In genomic region chr6:96089173-96089572, GRCh38 we compare ENCODE assay signal across 11 cellular contexts.
DNase-seq lines count a peak whose midpoint lies in the region; ATAC-seq, FAIRE-seq and TF ChIP-seq lines count a peak whose summit lies in the region.
"Had no signal": no experiment of that assay in that cellular context is flagged by ENCODE, and none has a peak within 500 bp of the region (broad histone marks: within the 10 kb centered on the region; RNA-seq: fewer than 3 reads in every experiment).

No MANE protein-coding gene starts in this region.

- no peaks in the 10 kb centered on the region for H4K20me1 ChIP-seq in DND-41 (ENCODE audit: insufficient read depth, low read length)
- H4K20me1 ChIP-seq in astrocyte (ENCODE audit: insufficient read depth, low read length): no peaks in the 10 kb centered on the region

- H3K36me3 Mint-ChIP-seq in astrocyte (ENCODE audit: low read depth, unreplicated experiment): no peaks in the 10 kb centered on the region
- no peaks in the 10 kb centered on the region for H3K36me3 Mint-ChIP-seq in CD14-positive monocyte

- H3K27ac ChIP-seq in DND-41 (ENCODE audit: low read length) (no peak overlapping the region), astrocyte (ENCODE audit: low read depth, low read length) (no peak overlapping the region), left lung (no peak overlapping the region)

- no peak for DNase-seq in DND-41
- peak; percentile 25 for DNase-seq in HT1080 (ENCODE audit: low read depth)
- DNase-seq in astrocyte (ENCODE audit: low read depth): no peak
- DNase-seq in left lung: no peak
- DNase-seq in CD14-positive monocyte (ENCODE audit: low spot score): no peak
- no peak for DNase-seq in KG1 (lab: John Stamatoyannopoulos, UW)
- DNase-seq: activated effector memory CD4-positive, alpha-beta T cell treated with Interleukin-2 at 50 U/mL for 16 hours; stimulated activated CD8-positive, alpha-beta memory T cell treated with anti-CD3 and anti-CD28 coated beads, Interleukin-4, amount 100 ng/mL, for 48 hours had no signal

- H3K4me1 ChIP-seq in DND-41 (ENCODE audit: insufficient read depth, low read length) (no peaks in the 10 kb centered on the region), astrocyte (ENCODE audit: insufficient read depth, low read length) (no peaks in the 10 kb centered on the region), left lung (no peaks in the 10 kb centered on the region)

- H3K4me3 ChIP-seq in DND-41 (ENCODE audit: low read depth in 1 of 2, low read length in 2 of 2) (no peak overlapping the region), astrocyte (ENCODE audit: insufficient read depth, low read depth, low read length) (no peak overlapping the region), left lung (no peak overlapping the region)

- TF ChIP-seq CTCF in DND-41 (IDR thresholded peaks at IDR 0.05; ENCODE audit: borderline replicate concordance, extremely low read depth, low read length, poor library complexity, severe bottlenecking): peak; percentile 28
- TF ChIP-seq CTCF in astrocyte (IDR thresholded peaks at IDR 0.05; ENCODE audit: insufficient read depth, low read depth, low read length): peak; percentile 18
- TF ChIP-seq CTCF in left lung (IDR thresholded peaks at IDR 0.05): no peak
- TF ChIP-seq CTCF in CD14-positive monocyte (IDR thresholded peaks at IDR 0.05): no peak

- H3K9me3 ChIP-seq in DND-41 (ENCODE audit: insufficient read depth, low read length, severe bottlenecking) (no peaks in the 10 kb centered on the region), astrocyte (ENCODE audit: insufficient read depth, low read depth, low read length) (no peaks in the 10 kb centered on the region), left lung (no peaks in the 10 kb centered on the region)

- no peaks in the 10 kb centered on the region for H3K27me3 ChIP-seq in DND-41 (ENCODE audit: insufficient read depth, low read length, poor library complexity)
- H3K27me3 ChIP-seq in astrocyte (ENCODE audit: insufficient read depth, low read length): no peaks in the 10 kb centered on the region
- H3K27me3 ChIP-seq in left lung: no peaks in the 10 kb centered on the region

- H2AFZ ChIP-seq in DND-41 (ENCODE audit: low read depth, low read length): no peak overlapping the region
- no peak overlapping the region for H2AFZ ChIP-seq in astrocyte (ENCODE audit: low read depth, low read length)

- ATAC-seq in DND-41 (ENCODE audit: insufficient read depth, low read depth) (no peak), left lung (peak; percentile 42), GM18873 (IDR thresholded peaks at IDR 0.05; ENCODE audit: low FRiP score, unreplicated experiment) (no peak), HG02588 (IDR thresholded peaks at IDR 0.05; ENCODE audit: unreplicated experiment) (no peak)

- intact Hi-C loops in left lung (cut with DNase I): no loop called here
- intact Hi-C loops in CD14-positive monocyte (cut with micrococcal nuclease): no loop called here

- H3K27ac Mint-ChIP-seq in astrocyte (ENCODE audit: unreplicated experiment) (no peak overlapping the region), CD14-positive monocyte (no peak overlapping the region)
- H3K27ac Mint-ChIP-seq: dendritic cell treated with granulocyte-macrophage colony-stimulating factor and Interleukin-4, amounts not matched to agents 40 ng/mL and 50 ng/mL, for 4 days had no signal

- H3K9ac ChIP-seq in DND-41 (ENCODE audit: low read depth, low read length): no peak overlapping the region
- no peak overlapping the region for H3K9ac ChIP-seq in astrocyte (ENCODE audit: low read length)

- H3K9me3 Mint-ChIP-seq in astrocyte (ENCODE audit: unreplicated experiment) (no peaks in the 10 kb centered on the region), CD14-positive monocyte (peaks cover 0 to 5% (median 0%) of the 10 kb centered on the region in 7 donors)
- H3K9me3 Mint-ChIP-seq: dendritic cell treated with granulocyte-macrophage colony-stimulating factor and Interleukin-4, amounts not matched to agents 40 ng/mL and 50 ng/mL, for 4 days had no signal

- FAIRE-seq in astrocyte (lab: Jason Lieb, UNC): no peak

- H3K36me3 ChIP-seq in DND-41 (ENCODE audit: insufficient read depth, low read length) (no peaks in the 10 kb centered on the region), astrocyte (ENCODE audit: insufficient read depth, low read length) (no peaks in the 10 kb centered on the region), left lung (no peaks in the 10 kb centered on the region)

- no peaks in the 10 kb centered on the region for H3K79me2 ChIP-seq in DND-41 (ENCODE audit: insufficient read depth, low read length)
- H3K79me2 ChIP-seq in astrocyte (ENCODE audit: insufficient read depth, low read length): no peaks in the 10 kb centered on the region

- H3K4me3 Mint-ChIP-seq in astrocyte (ENCODE audit: unreplicated experiment): no peak overlapping the region
- H3K4me3 Mint-ChIP-seq in CD14-positive monocyte: no peak overlapping the region
- H3K4me3 Mint-ChIP-seq: dendritic cell treated with granulocyte-macrophage colony-stimulating factor and Interleukin-4, amounts not matched to agents 40 ng/mL and 50 ng/mL, for 4 days had no signal

- H3K4me2 ChIP-seq in DND-41 (ENCODE audit: insufficient read depth, low read length): no peak overlapping the region
- no peak overlapping the region for H3K4me2 ChIP-seq in astrocyte (ENCODE audit: low read length)

- no peaks in the 10 kb centered on the region for H3K27me3 Mint-ChIP-seq in astrocyte (ENCODE audit: low read depth, unreplicated experiment)
- H3K27me3 Mint-ChIP-seq in CD14-positive monocyte (ENCODE audit: low read depth in 3 of 3): peaks cover 0 to 2% (median 0%) of the 10 kb centered on the region in 3 donors
- H3K27me3 Mint-ChIP-seq: dendritic cell treated with granulocyte-macrophage colony-stimulating factor and Interleukin-4, amounts not matched to agents 40 ng/mL and 50 ng/mL, for 4 days had no signal

- H3K4me1 Mint-ChIP-seq in astrocyte (ENCODE audit: low read depth, unreplicated experiment) (no peaks in the 10 kb centered on the region), CD14-positive monocyte (no peaks in the 10 kb centered on the region)

Comparison
In these comparisons a context has a peak if more than half of its experiments do, and no peak if none do; other contexts are left out.
1. CTCF ChIP-seq: peak in DND-41 (single experiment) and astrocyte (single experiment); none in left lung (0 of 2) and CD14-positive monocyte (single experiment).